ENCODE assay signal across 12 cellular contexts in genomic region chr1:208461680-208462079, GRCh38.
A peak's percentile ranks its signal among the peaks of the same experiment; 100 is the strongest.
DNase-seq lines count a peak whose midpoint lies in the region; ATAC-seq and TF ChIP-seq lines count a peak whose summit lies in the region.
"Had no signal": no experiment of that assay in that cellular context is flagged by ENCODE, and none has a peak within 500 bp of the region (broad histone marks: within the 10 kb centered on the region; RNA-seq: fewer than 3 reads in every experiment).

No MANE protein-coding gene starts in this region.

- H3K27me3 ChIP-seq in GM23338 (ENCODE audit: insufficient read depth) (no peaks in the 10 kb centered on the region), kidney epithelial cell (ENCODE audit: control insufficient read depth, insufficient read depth, low read length) (no peaks in the 10 kb centered on the region)

- no peaks in the 10 kb centered on the region for H3K4me1 Mint-ChIP-seq in GM23338

- H3K4me3 ChIP-seq in GM23338 (no peak overlapping the region), kidney epithelial cell (ENCODE audit: low read depth, low read length) (no peak overlapping the region)
- H3K4me3 ChIP-seq: thoracic aorta had no signal

- H3K27ac ChIP-seq in C4-2B: no peak overlapping the region
- no peak overlapping the region for H3K27ac ChIP-seq in GM23338 (ENCODE audit: low read depth)
- H3K27ac ChIP-seq: parathyroid adenoma, thoracic aorta had no signal

- no peaks in the 10 kb centered on the region for H4K20me1 ChIP-seq in GM23338 (replicated peaks; ENCODE audit: insufficient read depth)

- H3K27me3 Mint-ChIP-seq in GM23338 (ENCODE audit: insufficient read depth, low read depth, poor library complexity): peaks cover 4% of the 10 kb centered on the region

- no peak overlapping the region for H2AFZ ChIP-seq in GM23338
- H2AFZ ChIP-seq: parathyroid adenoma had no signal

- no peaks in the 10 kb centered on the region for H3F3A ChIP-seq in GM23338 (replicated peaks; ENCODE audit: low read depth)

- H3K36me3 Mint-ChIP-seq in GM23338 (ENCODE audit: low read depth): no peaks in the 10 kb centered on the region

- H3K9me2 ChIP-seq in GM23338 (ENCODE audit: insufficient read depth): 0 out of 2 replicates have a peak, but pooled peaks cover 6% of the 10 kb centered on the region

- no peak overlapping the region for H3K4me3 Mint-ChIP-seq in GM23338

- DNase-seq in GM23338 (ENCODE audit: low spot score): peak; percentile 68
- peak; percentile 37 for DNase-seq in SK-MEL-5 (ENCODE audit: low read depth, low spot score)
- DNase-seq in kidney epithelial cell (ENCODE audit: low read depth): no peak
- no peak for DNase-seq in HCEC 1CT
- DNase-seq in occipital lobe (lab: John Stamatoyannopoulos, UW): no peak
- DNase-seq: COR-L47, NCI-H2081 treated with DMSO at 0.1 percent for 48 hours had no signal

- H3K27ac Mint-ChIP-seq in GM23338: no peak overlapping the region

- no peaks in the 10 kb centered on the region for H3K9me3 Mint-ChIP-seq in GM23338

- no peaks in the 10 kb centered on the region for H3K36me3 ChIP-seq in GM23338 (ENCODE audit: insufficient read depth)
- H3K36me3 ChIP-seq in kidney epithelial cell (ENCODE audit: control insufficient read depth, insufficient read depth, low read length): no peaks in the 10 kb centered on the region
- H3K36me3 ChIP-seq: thoracic aorta had no signal

- H3K4me2 ChIP-seq in GM23338: no peak overlapping the region

- no peaks in the 10 kb centered on the region for H3K4me1 ChIP-seq in GM23338 (ENCODE audit: insufficient read depth)
- H3K4me1 ChIP-seq: parathyroid adenoma had no signal

- in situ Hi-C loops in SK-MEL-5 (cut with HindIII; ENCODE audit: low pct_unique_long_range_greater_than_20kb, low sequenced_read_pairs): no loop called here

- peak; percentile 75 for ATAC-seq in GM23338
- no peak for ATAC-seq in GM21825 (IDR thresholded peaks at IDR 0.05; ENCODE audit: unreplicated experiment)
- ATAC-seq in HG03045 (IDR thresholded peaks at IDR 0.05; ENCODE audit: unreplicated experiment): no peak

- H3K79me2 ChIP-seq in GM23338 (replicated peaks; ENCODE audit: insufficient read depth): no peaks in the 10 kb centered on the region
- H3K79me2 ChIP-seq: parathyroid adenoma had no signal

- peak; percentile 54 for TF ChIP-seq CTCF in C4-2B (conservative IDR thresholded peaks at IDR 0.05)
- peak; percentile 50 to 60 for TF ChIP-seq CTCF in GM23338 (conservative IDR thresholded peaks at IDR 0.05; ENCODE audit: low read depth in 2 of 2)
- TF ChIP-seq CTCF in kidney epithelial cell (IDR thresholded peaks at IDR 0.05; ENCODE audit: insufficient read depth, low read length, poor library complexity, severe bottlenecking): peak; percentile 21

TF ChIP-seq in GM23338, 12 proteins besides CTCF, POLR2A, EP300 and RAD21 (continues in another document):
- TF ChIP-seq, protein P1, sequence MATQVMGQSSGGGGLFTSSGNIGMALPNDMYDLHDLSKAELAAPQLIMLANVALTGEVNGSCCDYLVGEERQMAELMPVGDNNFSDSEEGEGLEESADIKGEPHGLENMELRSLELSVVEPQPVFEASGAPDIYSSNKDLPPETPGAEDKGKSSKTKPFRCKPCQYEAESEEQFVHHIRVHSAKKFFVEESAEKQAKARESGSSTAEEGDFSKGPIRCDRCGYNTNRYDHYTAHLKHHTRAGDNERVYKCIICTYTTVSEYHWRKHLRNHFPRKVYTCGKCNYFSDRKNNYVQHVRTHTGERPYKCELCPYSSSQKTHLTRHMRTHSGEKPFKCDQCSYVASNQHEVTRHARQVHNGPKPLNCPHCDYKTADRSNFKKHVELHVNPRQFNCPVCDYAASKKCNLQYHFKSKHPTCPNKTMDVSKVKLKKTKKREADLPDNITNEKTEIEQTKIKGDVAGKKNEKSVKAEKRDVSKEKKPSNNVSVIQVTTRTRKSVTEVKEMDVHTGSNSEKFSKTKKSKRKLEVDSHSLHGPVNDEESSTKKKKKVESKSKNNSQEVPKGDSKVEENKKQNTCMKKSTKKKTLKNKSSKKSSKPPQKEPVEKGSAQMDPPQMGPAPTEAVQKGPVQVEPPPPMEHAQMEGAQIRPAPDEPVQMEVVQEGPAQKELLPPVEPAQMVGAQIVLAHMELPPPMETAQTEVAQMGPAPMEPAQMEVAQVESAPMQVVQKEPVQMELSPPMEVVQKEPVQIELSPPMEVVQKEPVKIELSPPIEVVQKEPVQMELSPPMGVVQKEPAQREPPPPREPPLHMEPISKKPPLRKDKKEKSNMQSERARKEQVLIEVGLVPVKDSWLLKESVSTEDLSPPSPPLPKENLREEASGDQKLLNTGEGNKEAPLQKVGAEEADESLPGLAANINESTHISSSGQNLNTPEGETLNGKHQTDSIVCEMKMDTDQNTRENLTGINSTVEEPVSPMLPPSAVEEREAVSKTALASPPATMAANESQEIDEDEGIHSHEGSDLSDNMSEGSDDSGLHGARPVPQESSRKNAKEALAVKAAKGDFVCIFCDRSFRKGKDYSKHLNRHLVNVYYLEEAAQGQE (IDR thresholded peaks at IDR 0.05; ENCODE audit: unreplicated experiment): no peak
- TF ChIP-seq ZNF331 (CRISPR knock-in tag; IDR thresholded peaks at IDR 0.05; ENCODE audit: low read depth) (no peak), ZNF114 (CRISPR knock-in tag; IDR thresholded peaks at IDR 0.05) (no peak), EZH2phosphoT487 (IDR thresholded peaks at IDR 0.05; ENCODE audit: unreplicated experiment) (no peak), JUNB (IDR thresholded peaks at IDR 0.05; ENCODE audit: unreplicated experiment) (no peak), NANOG (IDR thresholded peaks at IDR 0.05; ENCODE audit: borderline replicate concordance) (no peak), CREB1 (CRISPR knock-in tag; IDR thresholded peaks at IDR 0.05; ENCODE audit: low read depth) (no peak), EZH2 (IDR thresholded peaks at IDR 0.05; ENCODE audit: low read depth, unreplicated experiment) (no peak)
- TF ChIP-seq, protein P2, sequence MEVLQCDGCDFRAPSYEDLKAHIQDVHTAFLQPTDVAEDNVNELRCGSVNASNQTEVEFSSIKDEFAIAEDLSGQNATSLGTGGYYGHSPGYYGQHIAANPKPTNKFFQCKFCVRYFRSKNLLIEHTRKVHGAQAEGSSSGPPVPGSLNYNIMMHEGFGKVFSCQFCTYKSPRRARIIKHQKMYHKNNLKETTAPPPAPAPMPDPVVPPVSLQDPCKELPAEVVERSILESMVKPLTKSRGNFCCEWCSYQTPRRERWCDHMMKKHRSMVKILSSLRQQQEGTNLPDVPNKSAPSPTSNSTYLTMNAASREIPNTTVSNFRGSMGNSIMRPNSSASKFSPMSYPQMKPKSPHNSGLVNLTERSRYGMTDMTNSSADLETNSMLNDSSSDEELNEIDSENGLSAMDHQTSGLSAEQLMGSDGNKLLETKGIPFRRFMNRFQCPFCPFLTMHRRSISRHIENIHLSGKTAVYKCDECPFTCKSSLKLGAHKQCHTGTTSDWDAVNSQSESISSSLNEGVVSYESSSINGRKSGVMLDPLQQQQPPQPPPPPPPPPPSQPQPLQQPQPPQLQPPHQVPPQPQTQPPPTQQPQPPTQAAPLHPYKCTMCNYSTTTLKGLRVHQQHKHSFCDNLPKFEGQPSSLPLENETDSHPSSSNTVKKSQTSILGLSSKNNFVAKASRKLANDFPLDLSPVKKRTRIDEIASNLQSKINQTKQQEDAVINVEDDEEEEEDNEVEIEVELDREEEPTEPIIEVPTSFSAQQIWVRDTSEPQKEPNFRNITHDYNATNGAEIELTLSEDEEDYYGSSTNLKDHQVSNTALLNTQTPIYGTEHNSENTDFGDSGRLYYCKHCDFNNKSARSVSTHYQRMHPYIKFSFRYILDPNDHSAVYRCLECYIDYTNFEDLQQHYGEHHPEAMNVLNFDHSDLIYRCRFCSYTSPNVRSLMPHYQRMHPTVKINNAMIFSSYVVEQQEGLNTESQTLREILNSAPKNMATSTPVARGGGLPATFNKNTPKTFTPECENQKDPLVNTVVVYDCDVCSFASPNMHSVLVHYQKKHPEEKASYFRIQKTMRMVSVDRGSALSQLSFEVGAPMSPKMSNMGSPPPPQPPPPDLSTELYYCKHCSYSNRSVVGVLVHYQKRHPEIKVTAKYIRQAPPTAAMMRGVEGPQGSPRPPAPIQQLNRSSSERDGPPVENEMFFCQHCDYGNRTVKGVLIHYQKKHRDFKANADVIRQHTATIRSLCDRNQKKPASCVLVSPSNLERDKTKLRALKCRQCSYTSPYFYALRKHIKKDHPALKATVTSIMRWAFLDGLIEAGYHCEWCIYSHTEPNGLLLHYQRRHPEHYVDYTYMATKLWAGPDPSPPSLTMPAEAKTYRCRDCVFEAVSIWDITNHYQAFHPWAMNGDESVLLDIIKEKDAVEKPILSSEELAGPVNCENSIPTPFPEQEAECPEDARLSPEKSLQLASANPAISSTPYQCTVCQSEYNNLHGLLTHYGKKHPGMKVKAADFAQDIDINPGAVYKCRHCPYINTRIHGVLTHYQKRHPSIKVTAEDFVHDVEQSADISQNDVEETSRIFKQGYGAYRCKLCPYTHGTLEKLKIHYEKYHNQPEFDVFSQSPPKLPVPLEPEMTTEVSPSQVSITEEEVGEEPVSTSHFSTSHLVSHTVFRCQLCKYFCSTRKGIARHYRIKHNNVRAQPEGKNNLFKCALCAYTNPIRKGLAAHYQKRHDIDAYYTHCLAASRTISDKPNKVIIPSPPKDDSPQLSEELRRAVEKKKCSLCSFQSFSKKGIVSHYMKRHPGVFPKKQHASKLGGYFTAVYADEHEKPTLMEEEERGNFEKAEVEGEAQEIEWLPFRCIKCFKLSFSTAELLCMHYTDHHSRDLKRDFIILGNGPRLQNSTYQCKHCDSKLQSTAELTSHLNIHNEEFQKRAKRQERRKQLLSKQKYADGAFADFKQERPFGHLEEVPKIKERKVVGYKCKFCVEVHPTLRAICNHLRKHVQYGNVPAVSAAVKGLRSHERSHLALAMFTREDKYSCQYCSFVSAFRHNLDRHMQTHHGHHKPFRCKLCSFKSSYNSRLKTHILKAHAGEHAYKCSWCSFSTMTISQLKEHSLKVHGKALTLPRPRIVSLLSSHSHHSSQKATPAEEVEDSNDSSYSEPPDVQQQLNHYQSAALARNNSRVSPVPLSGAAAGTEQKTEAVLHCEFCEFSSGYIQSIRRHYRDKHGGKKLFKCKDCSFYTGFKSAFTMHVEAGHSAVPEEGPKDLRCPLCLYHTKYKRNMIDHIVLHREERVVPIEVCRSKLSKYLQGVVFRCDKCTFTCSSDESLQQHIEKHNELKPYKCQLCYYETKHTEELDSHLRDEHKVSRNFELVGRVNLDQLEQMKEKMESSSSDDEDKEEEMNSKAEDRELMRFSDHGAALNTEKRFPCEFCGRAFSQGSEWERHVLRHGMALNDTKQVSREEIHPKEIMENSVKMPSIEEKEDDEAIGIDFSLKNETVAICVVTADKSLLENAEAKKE (CRISPR knock-in tag; IDR thresholded peaks at IDR 0.05): no peak

Comparison
In these comparisons a context has a peak if more than half of its experiments do, and no peak if none do; other contexts are left out.
1. DNase-seq: peak in GM23338 (single experiment) and SK-MEL-5 (single experiment); none in kidney epithelial cell (single experiment), HCEC 1CT (single experiment) and occipital lobe (single experiment).
2. Peak in every context shown above with its lines, with median percentiles within 50 percentile points of each other: CTCF ChIP-seq.